In genomic region chr2:232501331-232501771, GRCh38 we compare ENCODE assay signal across 1 cellular context.
TF ChIP-seq lines count a peak whose summit lies in the region.

No MANE protein-coding gene starts in this region.

TF ChIP-seq in neural cell, 6 proteins besides CTCF, POLR2A, EP300 and RAD21:
- no peak for TF ChIP-seq REST (IDR thresholded peaks at IDR 0.05; ENCODE audit: borderline replicate concordance)
- TF ChIP-seq TAF1 (IDR thresholded peaks at IDR 0.05; ENCODE audit: low read depth), result no peak
- TF ChIP-seq MXI1 (conservative IDR thresholded peaks at IDR 0.05; ENCODE audit: poor library complexity, severe bottlenecking), result no peak
- no peak for TF ChIP-seq EZH2 (IDR thresholded peaks at IDR 0.05; ENCODE audit: borderline replicate concordance, insufficient read depth, low read length, poor library complexity, severe bottlenecking)
- no peak for TF ChIP-seq SMC3 (conservative IDR thresholded peaks at IDR 0.05; ENCODE audit: poor library complexity)
- no peak for TF ChIP-seq POLR2AphosphoS5 (IDR thresholded peaks at IDR 0.05)
